Comparison of ENCODE assay signal across 23 cellular contexts in genomic region chr20:25533920-25534700, GRCh38. TPM values are rescaled to one million over a fixed set of nuclear protein-coding genes. Genes with fewer than 3 reads are reported as not detected.
DNase-seq lines count a peak whose midpoint lies in the region; ATAC-seq, FAIRE-seq and TF ChIP-seq lines count a peak whose summit lies in the region.
"Had no signal": no experiment of that assay in that cellular context is flagged by ENCODE, and none has a peak within 500 bp of the region (broad histone marks: within the 10 kb centered on the region; RNA-seq: fewer than 3 reads in every experiment).

No MANE protein-coding gene starts in this region.

- no peak for TF ChIP-seq RAD21 in HepG2 (CRISPR knock-in tag; IDR thresholded peaks at IDR 0.05)

- peaks cover 29% of the 10 kb centered on the region for H4K20me1 ChIP-seq in HepG2 (ENCODE audit: insufficient read depth, low read length)
- H4K20me1 ChIP-seq: BLaER1 treated with 17β-estradiol and CSF1 and Interleukin-3, amounts not matched to agents 10 nM and 100 nM had no signal

- TF ChIP-seq CTCF in HepG2 (CRISPR knock-in tag; IDR thresholded peaks at IDR 0.05) (no peak), right lobe of liver (IDR thresholded peaks at IDR 0.05) (no peak), nephron (IDR thresholded peaks at IDR 0.05; ENCODE audit: unreplicated experiment in 3 of 3) (no peak)

- H3K27ac ChIP-seq in HepG2 (ENCODE audit: extremely low read length, insufficient read depth, low read length) = no peak overlapping the region
- H3K27ac ChIP-seq in right lobe of liver = no peak overlapping the region
- H3K27ac ChIP-seq: BLaER1 treated with 17β-estradiol and CSF1 and Interleukin-3, amounts not matched to agents 10 nM and 100 nM; colonic mucosa; SJSA1 had no signal

- FAIRE-seq in HepG2 (lab: Jason Lieb, UNC) = no peak
- FAIRE-seq: astrocyte, H1 had no signal

- no peaks in the 10 kb centered on the region for H3K27me3 Mint-ChIP-seq in nephron (ENCODE audit: low read depth)
- H3K27me3 Mint-ChIP-seq: activated CD4-positive, alpha-beta memory T cell treated with anti-CD3 and anti-CD28 coated beads for 36 hours had no signal

- intact Hi-C loops in HepG2 (cut with micrococcal nuclease; ENCODE audit: unreplicated experiment) = no loop called here
- intact Hi-C loops in right lobe of liver (cut with DNase I) = no loop called here

- TF ChIP-seq POLR2A in HepG2 (IDR thresholded peaks at IDR 0.05; ENCODE audit: insufficient read depth in 1 of 2, low read depth in 2 of 2, low read length in 2 of 2) (no peak), right lobe of liver (IDR thresholded peaks at IDR 0.05) (no peak)

- H3K27me3 ChIP-seq in HepG2 (ENCODE audit: control insufficient read depth in 1 of 2, insufficient read depth in 2 of 2, low read length in 2 of 2) (no peaks in the 10 kb centered on the region), right lobe of liver (no peaks in the 10 kb centered on the region)
- H3K27me3 ChIP-seq: BLaER1 treated with 17β-estradiol and CSF1 and Interleukin-3, amounts not matched to agents 10 nM and 100 nM; colonic mucosa; SJSA1 had no signal

- H3K4me3 Mint-ChIP-seq in nephron = no peak overlapping the region
- H3K4me3 Mint-ChIP-seq: activated CD4-positive, alpha-beta memory T cell treated with anti-CD3 and anti-CD28 coated beads for 36 hours; activated naive CD4-positive, alpha-beta T cell treated with anti-CD3 and anti-CD28 coated beads for 36 hours; T-helper 1 cell treated with Interleukin-12 subunit alpha and Interleukin-12 subunit beta and Interleukin-4 antibody, amounts not matched to agents 30 μg/mL and 1 μg/mL, for 36 hours had no signal

- no TSS peak for BruUV-seq in HepG2 (replicated peaks; lab: Mats Ljungman, UMichigan)

- H3K27ac Mint-ChIP-seq in nephron = peak overlapping the region; percentile 8 to 25 (median 9)
- H3K27ac Mint-ChIP-seq: activated CD4-positive, alpha-beta memory T cell treated with anti-CD3 and anti-CD28 coated beads for 36 hours; activated naive CD4-positive, alpha-beta T cell treated with anti-CD3 and anti-CD28 coated beads for 36 hours; T-helper 1 cell treated with Interleukin-12 subunit alpha and Interleukin-12 subunit beta and Interleukin-4 antibody, amounts not matched to agents 30 μg/mL and 1 μg/mL, for 36 hours had no signal

- 79% methylated on average over 4 of the region's 4 CpGs for WGBS in HepG2 (ENCODE audit: low lambda C conversion rate)
- 40% methylated on average over 4 of the region's 4 CpGs for WGBS in right lobe of liver (ENCODE audit: insufficient coverage, low coverage, low lambda C conversion rate, missing lambda C conversion rate)

- POLR2A ChIA-PET in HepG2 (lab: Yijun Ruan, JAX) = interaction anchor here (0.9 to 1.0 kb wide), 2 partner anchors 26 to 50 kb away, joined by 3 read pairs; no protein-coding TSS in a partner anchor

- H3K36me3 Mint-ChIP-seq in nephron (ENCODE audit: low read depth) = peaks cover 32% of the 10 kb centered on the region

- H3K36me3 ChIP-seq in HepG2 (replicated peaks in 1 of 2; ENCODE audit: control insufficient read depth in 1 of 2, insufficient read depth in 2 of 2, low read length in 2 of 2) (peaks cover 5 to 9% of the 10 kb centered on the region in 2 experiments; a peak in 1 of 5 replicates), right lobe of liver (no peaks in the 10 kb centered on the region)
- H3K36me3 ChIP-seq: colonic mucosa, SJSA1 had no signal

- peaks cover 17% of the 10 kb centered on the region for H3K4me1 Mint-ChIP-seq in nephron

- no peak overlapping the region for H2AFZ ChIP-seq in HepG2 (ENCODE audit: low read length)

- CTCF ChIA-PET in HepG2 (lab: Yijun Ruan, JAX; ENCODE audit: low intra/inter-chr PET ratio, low total read pairs) = no interaction called here

- H3K9me3 Mint-ChIP-seq in nephron = peaks cover 10% of the 10 kb centered on the region
- H3K9me3 Mint-ChIP-seq: T-helper 1 cell treated with Interleukin-12 subunit alpha and Interleukin-12 subunit beta and Interleukin-4 antibody, amounts not matched to agents 30 μg/mL and 1 μg/mL, for 36 hours had no signal

- H3K9ac ChIP-seq in HepG2 (ENCODE audit: insufficient read depth, low read depth, low read length) = no peak overlapping the region
- H3K9ac ChIP-seq: BLaER1 treated with 17β-estradiol and CSF1 and Interleukin-3, amounts not matched to agents 10 nM and 100 nM had no signal

- no peak; the same call in 2 of the 3 replicates for ATAC-seq in HepG2
- no peak for ATAC-seq in right lobe of liver
- no peak for ATAC-seq in GM21390 (IDR thresholded peaks at IDR 0.05; ENCODE audit: unreplicated experiment)
- ATAC-seq in GM19351 (IDR thresholded peaks at IDR 0.05; ENCODE audit: unreplicated experiment) = no peak
- no peak for ATAC-seq in HG03457 (IDR thresholded peaks at IDR 0.05; ENCODE audit: unreplicated experiment)

- H3K9me3 ChIP-seq in HepG2 (ENCODE audit: low read length) = no peaks in the 10 kb centered on the region
- no peaks in the 10 kb centered on the region for H3K9me3 ChIP-seq in right lobe of liver
- H3K9me3 ChIP-seq: colonic mucosa, SJSA1 had no signal

- H3K79me2 ChIP-seq in HepG2 (ENCODE audit: insufficient read depth, low read length) = peaks cover 66% of the 10 kb centered on the region

- no peak overlapping the region for H3K4me2 ChIP-seq in HepG2 (ENCODE audit: low read depth, low read length)
- H3K4me2 ChIP-seq: BLaER1 treated with 17β-estradiol and CSF1 and Interleukin-3, amounts not matched to agents 10 nM and 100 nM had no signal

- DNase-seq in HepG2 (ENCODE audit: low spot score) (no peak), right lobe of liver (no peak), globus pallidus (ENCODE audit: low spot score) (peak; percentile 29), NCI-H2107 treated with DMSO at 0.1 percent for 48 hours (lab: John Stamatoyannopoulos, UW; ENCODE audit: unreplicated experiment) (no peak)
- DNase-seq: activated CD4-positive, alpha-beta memory T cell treated with anti-CD3 and anti-CD28 coated beads for 36 hours; activated naive CD4-positive, alpha-beta T cell treated with anti-CD3 and anti-CD28 coated beads for 36 hours; activated T-cell treated with anti-CD3 and anti-CD28 coated beads for 4 hours; colonic mucosa; kidney glomerular epithelial cell; MM.1S; NCI-H146; NCI-H774; retina; stimulated activated naive CD4-positive, alpha-beta T cell had no signal

- H3K4me1 ChIP-seq in HepG2 (ENCODE audit: insufficient read depth, low read length) = peaks cover 27% of the 10 kb centered on the region
- H3K4me1 ChIP-seq in right lobe of liver = peaks cover 0 to 27% (median 5%) of the 10 kb centered on the region in 4 donors
- H3K4me1 ChIP-seq: colonic mucosa, SJSA1 had no signal

- H3K4me3 ChIP-seq in HepG2 (replicated peaks in 1 of 3; ENCODE audit: insufficient read depth in 1 of 3, low read depth in 2 of 3, low read length in 3 of 3) = no peak overlapping the region
- H3K4me3 ChIP-seq in right lobe of liver = no peak overlapping the region
- H3K4me3 ChIP-seq: BLaER1 treated with 17β-estradiol and CSF1 and Interleukin-3, amounts not matched to agents 10 nM and 100 nM; colonic mucosa; SJSA1 had no signal

- in situ Hi-C loops in HepG2 (cut with HindIII; ENCODE audit: extremely low pct_ligation_motif_present, low pct_unique_long_range_greater_than_20kb) = no loop called here

- TF ChIP-seq EP300 in HepG2 (IDR thresholded peaks at IDR 0.05; ENCODE audit: low read depth in 2 of 2, low read length in 2 of 2) (no peak), HepG2 (CRISPR knock-in tag; IDR thresholded peaks at IDR 0.05; ENCODE audit: borderline replicate concordance) (no peak)

TF ChIP-seq in HepG2, 621 proteins besides CTCF, POLR2A, EP300 and RAD21 (continues in another document):
- TF ChIP-seq SKIL (CRISPR knock-in tag; IDR thresholded peaks at IDR 0.05; ENCODE audit: borderline replicate concordance) = no peak
- 0 out of 2 replicates have a peak, but pooled peaks have one; percentile 21 for TF ChIP-seq SAP130 (CRISPR knock-in tag; IDR thresholded peaks at IDR 0.05; ENCODE audit: low read depth)

RNA-seq across cellular contexts. Expression of gene NINL, which starts 51.2 kb away (rescaled TPM):
- total RNA-seq in HepG2 (2016; rRNA removed; fragmentation: Illumina TruSeq; extraction: Trizol) (23.3 and 34.3 TPM in 2 replicates), right lobe of liver (10 to 100 TPM in 1 of 6 experiments, 1 to 10 TPM in 5; 3.6 to 16.0 (median 7.1) TPM)
- total RNA-seq in HepG2 (2016; cell fraction: cytosol; rRNA removed; fragmentation: Illumina TruSeq; extraction: Trizol; ENCODE audit: low read depth) = 7.4 and 10.8 TPM in 2 replicates
- total RNA-seq in HepG2 (2016; cell fraction: insoluble cytoplasmic fraction; rRNA removed; fragmentation: Illumina TruSeq; extraction: Trizol) = 20.1 and 34.4 TPM in 2 replicates
- total RNA-seq in HepG2 (2016; cell fraction: membrane; rRNA removed; fragmentation: Illumina TruSeq; extraction: Trizol) = 11.6 and 15.7 TPM in 2 replicates
- total RNA-seq in HepG2 (2016; cell fraction: nucleus; rRNA removed; fragmentation: Illumina TruSeq; extraction: Trizol) = 37.4 and 38.1 TPM in 2 replicates
- 32.3 and 34.6 TPM in 2 replicates for polyA plus RNA-seq in HepG2 (2011; rRNA removed)
- 24.8 and 25.8 TPM in 2 replicates for polyA plus RNA-seq in HepG2 (2011; cell fraction: cytosol; rRNA removed)
- polyA plus RNA-seq in HepG2 (2011; cell fraction: nucleus; rRNA removed) = 114 and 118 TPM in 2 replicates
- 38.7 and 42.0 TPM in 2 replicates for polyA plus RNA-seq in HepG2 (2012)
- 3.0 and 3.7 TPM in 2 replicates for polyA plus RNA-seq in HepG2 (2016; cell fraction: cytosol; fragmentation: Illumina TruSeq; extraction: Trizol; ENCODE audit: low read depth)
- 19.3 and 24.8 TPM in 2 replicates for polyA plus RNA-seq in HepG2 (2016; cell fraction: insoluble cytoplasmic fraction; fragmentation: Illumina TruSeq; extraction: Trizol; ENCODE audit: low read depth)
- 8.1 TPM in 2 replicates for polyA plus RNA-seq in HepG2 (2016; cell fraction: membrane; fragmentation: Illumina TruSeq; extraction: Trizol; ENCODE audit: low read depth)
- 90.8 and 96.3 TPM in 2 replicates for polyA plus RNA-seq in HepG2 (2016; cell fraction: nucleus; fragmentation: Illumina TruSeq; extraction: Trizol; ENCODE audit: insufficient read depth, low read depth)
- polyA minus RNA-seq in HepG2 (2011; rRNA and poly(A)+ RNA removed; ENCODE audit: low replicate concordance) = 1.7 and 32.6 TPM in 2 replicates
- 6.9 and 8.0 TPM in 2 replicates for polyA minus RNA-seq in HepG2 (2011; cell fraction: cytosol; rRNA and poly(A)+ RNA removed)
- polyA minus RNA-seq in HepG2 (2011; cell fraction: nucleus; rRNA and poly(A)+ RNA removed) = 46.9 and 49.6 TPM in 2 replicates
